In the genomic region with DNA sequence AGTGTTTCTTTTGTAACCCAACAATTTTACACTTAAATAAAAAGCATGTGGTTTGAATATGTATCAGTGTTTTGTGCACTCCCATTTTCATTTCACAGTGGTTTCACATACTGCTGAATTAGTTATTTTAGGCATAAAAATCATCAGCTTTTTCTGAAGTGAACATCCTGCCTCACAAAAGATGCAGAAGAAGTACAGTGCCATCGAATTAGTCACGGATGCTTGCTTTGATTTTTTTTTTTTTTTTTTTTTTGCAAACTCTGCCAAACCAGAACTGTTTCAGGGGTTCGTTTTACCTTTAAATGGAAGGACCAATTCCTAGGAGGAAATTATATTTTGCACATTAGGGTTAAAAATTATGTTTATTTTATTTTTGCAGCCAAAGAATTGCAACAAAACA, we compare ENCODE assay signal across 18 cellular contexts.
A peak's percentile ranks its signal among the peaks of the same experiment; 100 is the strongest.
DNase-seq lines count a peak whose midpoint lies in the region; ATAC-seq and TF ChIP-seq lines count a peak whose summit lies in the region.
"Had no signal": no experiment of that assay in that cellular context is flagged by ENCODE, and none has a peak within 500 bp of the region (broad histone marks: within the 10 kb centered on the region; RNA-seq: fewer than 3 reads in every experiment).

No MANE protein-coding gene starts in this region.

- H3K9ac ChIP-seq in SK-N-MC (ENCODE audit: insufficient read length), result peak overlapping the region; percentile 30

- H3K4me3 ChIP-seq in SK-N-MC, result peak overlapping the region; percentile 70

- no peaks in the 10 kb centered on the region for H3K9me3 ChIP-seq in SK-N-MC (ENCODE audit: low read depth, low read length)

- TF ChIP-seq CTCF in omental fat pad (IDR thresholded peaks at IDR 0.05), result no peak

- H3K36me3 ChIP-seq in SK-N-MC (ENCODE audit: insufficient read depth, low read length), result no peaks in the 10 kb centered on the region

- DNase-seq in NCI-H748 (lab: John Stamatoyannopoulos, UW; ENCODE audit: unreplicated experiment) (peak; percentile 27), NCI-H748 treated with DMSO at 0.1 percent for 48 hours (lab: John Stamatoyannopoulos, UW) (no peak), NCI-H1105 treated with DMSO at 0.1 percent for 48 hours (lab: John Stamatoyannopoulos, UW) (peak; percentile 48), SK-N-MC (ENCODE audit: low read depth, low spot score) (peak; percentile 95), retina (peak; percentile 65), omental fat pad (ENCODE audit: low spot score) (no peak), NAMALWA (ENCODE audit: low spot score) (no peak)
- DNase-seq: 8988T; Calu3; CD8-positive, alpha-beta T cell; GF-D8; HFFc6; NCI-H1694 treated with DMSO at 0.1 percent for 48 hours; NCI-H446; NCI-H526 treated with DMSO at 0.1 percent for 48 hours; T-helper 17 cell had no signal

- peak overlapping the region; percentile 96 for H3K27ac ChIP-seq in SK-N-MC
- H3K27ac ChIP-seq: HL-60 had no signal

- ATAC-seq in omental fat pad (ENCODE audit: low FRiP score), result no peak
- ATAC-seq in HG03139 (IDR thresholded peaks at IDR 0.05; ENCODE audit: unreplicated experiment), result no peak
- ATAC-seq: CD8-positive, alpha-beta T cell; T-helper 17 cell had no signal

Comparison
In these comparisons a context has a peak if more than half of its experiments do, and no peak if none do; other contexts are left out.
1. DNase-seq: peak in NCI-H748 (single experiment), NCI-H1105 treated with DMSO at 0.1 percent for 48 hours (single experiment), SK-N-MC (single experiment) and retina (single experiment); none in NCI-H748 treated with DMSO at 0.1 percent for 48 hours (single experiment), omental fat pad (single experiment) and NAMALWA (single experiment).